Comparison of ENCODE assay signal across 1 cellular context in the genomic region with DNA sequence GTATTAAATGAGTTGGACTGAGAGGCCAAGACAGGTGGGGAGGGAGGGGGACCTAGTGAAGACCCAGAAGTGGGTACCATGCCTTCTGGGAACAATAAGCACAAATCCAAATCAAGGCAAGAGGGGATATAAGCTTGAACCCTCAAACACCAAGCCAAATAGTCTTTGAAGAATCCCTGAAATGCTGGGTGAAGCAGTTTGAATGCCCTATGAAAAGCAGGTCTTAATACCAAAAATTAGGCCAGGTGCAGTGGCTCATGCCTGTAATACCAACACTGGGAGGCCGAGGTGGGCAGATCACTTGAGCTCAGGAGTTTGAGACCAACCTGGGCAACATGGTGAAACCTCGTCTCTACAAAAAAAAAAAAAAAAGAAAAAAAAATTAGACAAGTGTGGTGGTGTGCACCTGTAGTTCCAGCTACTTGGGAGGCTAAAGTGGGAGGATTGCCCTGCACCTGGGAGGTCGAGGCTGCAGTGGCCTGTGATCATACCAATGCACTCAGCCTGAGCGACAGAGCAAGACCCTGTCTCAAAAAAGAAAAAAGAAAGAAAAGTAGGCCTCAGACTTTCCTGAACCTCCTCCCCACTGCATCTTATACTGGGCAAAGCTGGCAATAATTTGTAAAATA.
TF ChIP-seq lines count a peak whose summit lies in the region.

No MANE protein-coding gene starts in this region.

TF ChIP-seq in HepG2, 621 proteins besides CTCF, POLR2A, EP300 and RAD21:
- TF ChIP-seq ZNF460 (CRISPR knock-in tag; IDR thresholded peaks at IDR 0.05; ENCODE audit: borderline replicate concordance) (peak; percentile 90), NFYC (CRISPR knock-in tag; IDR thresholded peaks at IDR 0.05) (no peak)
